ENCODE assay signal across 1 cellular context in genomic region chr2:152440049-152440448, GRCh38.
TF ChIP-seq lines count a peak whose summit lies in the region.

No MANE protein-coding gene starts in this region.

TF ChIP-seq in GM23338, 12 proteins besides CTCF, POLR2A, EP300 and RAD21 (continued from another document):
- TF ChIP-seq ZNF462 (CRISPR knock-in tag; IDR thresholded peaks at IDR 0.05) (no peak), EZH2phosphoT487 (IDR thresholded peaks at IDR 0.05; ENCODE audit: unreplicated experiment) (no peak), EZH2 (IDR thresholded peaks at IDR 0.05; ENCODE audit: low read depth, unreplicated experiment) (no peak), STAT1 (IDR thresholded peaks at IDR 0.05; ENCODE audit: unreplicated experiment) (no peak), JUNB (IDR thresholded peaks at IDR 0.05; ENCODE audit: unreplicated experiment) (no peak), REST (IDR thresholded peaks at IDR 0.05; ENCODE audit: unreplicated experiment) (no peak), POLR2AphosphoS5 (IDR thresholded peaks at IDR 0.05; ENCODE audit: low read depth) (no peak)
